In the genomic region with DNA sequence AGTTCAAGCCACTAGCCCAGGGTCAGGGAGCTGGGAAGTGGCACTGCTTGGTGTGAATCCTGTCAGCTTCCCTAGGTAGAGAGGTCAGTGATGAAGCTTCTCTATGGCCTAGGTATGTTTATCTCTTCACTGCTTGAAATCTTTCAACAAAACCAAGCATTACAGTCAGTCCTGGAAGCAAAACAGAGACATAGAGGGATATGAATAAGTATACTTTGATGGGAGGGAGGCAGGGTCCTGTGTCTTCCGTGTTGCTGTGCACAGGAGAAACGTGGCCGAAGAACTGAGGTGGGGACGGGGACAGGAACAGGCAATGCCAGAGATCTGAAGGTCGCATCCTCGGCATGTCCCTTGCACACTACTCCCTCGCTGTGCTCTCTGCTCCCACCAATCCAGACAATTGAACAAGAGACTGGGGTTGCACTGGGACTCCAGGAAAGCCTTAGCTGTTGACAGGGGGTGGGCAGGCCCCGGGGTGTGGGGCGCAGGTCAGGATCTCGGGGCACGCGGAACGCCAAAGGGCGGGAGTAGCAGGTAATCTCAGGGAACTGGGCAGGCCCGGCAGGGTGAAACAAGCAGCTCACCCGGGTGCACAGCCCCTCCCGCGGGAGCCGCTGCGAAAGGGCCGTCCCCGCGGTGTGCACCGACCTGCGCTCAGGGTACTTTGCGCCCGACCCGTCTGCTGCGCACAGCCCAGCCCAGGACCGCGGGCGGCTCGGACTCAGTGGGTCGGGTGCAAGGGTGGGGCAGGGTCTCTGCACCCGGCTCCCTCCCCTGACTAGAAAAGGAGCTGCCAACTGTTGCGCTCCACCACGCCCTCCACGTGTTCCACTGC, we compare ENCODE assay signal across 1 cellular context.
A peak's percentile ranks its signal among the peaks of the same experiment; 100 is the strongest.
TF ChIP-seq lines count a peak whose summit lies in the region.

A gene (plus strand): TSS at position 810 of the 835 bp plus-strand sequence. CDS start 71 bp downstream, outside the sequence.

TF ChIP-seq in liver, 16 proteins besides CTCF, POLR2A, EP300 and RAD21 (continued from another document):
- TF ChIP-seq, protein P1, sequence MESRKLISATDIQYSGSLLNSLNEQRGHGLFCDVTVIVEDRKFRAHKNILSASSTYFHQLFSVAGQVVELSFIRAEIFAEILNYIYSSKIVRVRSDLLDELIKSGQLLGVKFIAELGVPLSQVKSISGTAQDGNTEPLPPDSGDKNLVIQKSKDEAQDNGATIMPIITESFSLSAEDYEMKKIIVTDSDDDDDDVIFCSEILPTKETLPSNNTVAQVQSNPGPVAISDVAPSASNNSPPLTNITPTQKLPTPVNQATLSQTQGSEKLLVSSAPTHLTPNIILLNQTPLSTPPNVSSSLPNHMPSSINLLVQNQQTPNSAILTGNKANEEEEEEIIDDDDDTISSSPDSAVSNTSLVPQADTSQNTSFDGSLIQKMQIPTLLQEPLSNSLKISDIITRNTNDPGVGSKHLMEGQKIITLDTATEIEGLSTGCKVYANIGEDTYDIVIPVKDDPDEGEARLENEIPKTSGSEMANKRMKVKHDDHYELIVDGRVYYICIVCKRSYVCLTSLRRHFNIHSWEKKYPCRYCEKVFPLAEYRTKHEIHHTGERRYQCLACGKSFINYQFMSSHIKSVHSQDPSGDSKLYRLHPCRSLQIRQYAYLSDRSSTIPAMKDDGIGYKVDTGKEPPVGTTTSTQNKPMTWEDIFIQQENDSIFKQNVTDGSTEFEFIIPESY (IDR thresholded peaks at IDR 0.05), result no peak
- TF ChIP-seq SP1 (IDR thresholded peaks at IDR 0.05) (peak; percentile 91), FOXA1 (IDR thresholded peaks at IDR 0.05) (no peak), TAF1 (conservative IDR thresholded peaks at IDR 0.05) (no peak), YY1 (IDR thresholded peaks at IDR 0.05) (peak; percentile 29), JUND (IDR thresholded peaks at IDR 0.05) (no peak), FOXA2 (IDR thresholded peaks at IDR 0.05) (no peak)
